In the genomic region with DNA sequence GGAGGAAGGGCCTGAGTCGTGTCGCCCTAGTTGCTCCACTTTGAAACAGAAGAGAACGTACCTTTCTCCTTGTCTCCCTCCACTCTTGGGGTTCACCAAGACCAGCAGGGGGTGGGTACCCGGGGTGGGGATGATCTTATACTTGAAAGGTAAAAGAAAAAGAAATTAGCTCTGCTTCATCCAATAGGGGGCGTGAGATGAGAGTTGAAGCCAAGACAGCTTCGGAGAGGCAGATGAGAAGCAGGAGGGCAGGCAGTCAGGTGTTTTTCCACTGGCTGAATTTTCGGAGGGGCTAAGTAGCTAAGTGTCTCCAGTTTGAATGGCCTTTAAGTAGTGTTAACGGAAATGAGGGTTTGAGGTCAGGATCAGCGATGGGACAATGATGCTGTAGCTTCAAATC, we compare ENCODE assay signal across 11 cellular contexts.
DNase-seq lines count a peak whose midpoint lies in the region; ATAC-seq and TF ChIP-seq lines count a peak whose summit lies in the region.
"Had no signal": no experiment of that assay in that cellular context is flagged by ENCODE, and none has a peak within 500 bp of the region (broad histone marks: within the 10 kb centered on the region; RNA-seq: fewer than 3 reads in every experiment).

No MANE protein-coding gene starts in this region.

- H3K27me3 ChIP-seq in endodermal cell (ENCODE audit: control insufficient read depth, insufficient read depth, low read length, poor library complexity, severe bottlenecking): no peaks in the 10 kb centered on the region

- H3K27me3 Mint-ChIP-seq in endodermal cell (ENCODE audit: insufficient read depth): peaks cover 24% of the 10 kb centered on the region
- H3K27me3 Mint-ChIP-seq in type B pancreatic cell: peaks cover 42% of the 10 kb centered on the region

- H3K4me3 Mint-ChIP-seq in endodermal cell (no peak overlapping the region), type B pancreatic cell (no peak overlapping the region)

- H3K4me1 ChIP-seq in endodermal cell (ENCODE audit: control insufficient read depth, insufficient read depth, low read length): no peaks in the 10 kb centered on the region

- intact Hi-C loops in cardiac septum (cut with DNase I): no loop called here
- intact Hi-C loops in Right ventricle myocardium superior (cut with DNase I): no loop called here

- TF ChIP-seq CTCF in endodermal cell (conservative IDR thresholded peaks at IDR 0.05) (peak; percentile 74), type B pancreatic cell (conservative IDR thresholded peaks at IDR 0.05) (peak; percentile 45)

- H3K27ac Mint-ChIP-seq in endodermal cell (no peak overlapping the region), type B pancreatic cell (no peak overlapping the region)

- H3K9me3 Mint-ChIP-seq in endodermal cell (no peaks in the 10 kb centered on the region), type B pancreatic cell (no peaks in the 10 kb centered on the region)

- no peaks in the 10 kb centered on the region for H3K9me3 ChIP-seq in endodermal cell (ENCODE audit: control insufficient read depth, low read length)

- WGBS in endodermal cell (ENCODE audit: insufficient coverage in 1 of 2, insufficient read length in 1 of 2), 2 experiments: 54 to 62% methylated on average over 5 to 9 of the region's 9 CpGs

- peak; percentile 47 for DNase-seq in cardiac septum (ENCODE audit: low spot score)
- no peak for DNase-seq in Right ventricle myocardium superior
- peak; percentile 19 for DNase-seq in NCI-H1092 treated with DMSO at 0.1 percent for 48 hours (lab: John Stamatoyannopoulos, UW)
- DNase-seq in endodermal cell: peak; percentile 76
- DNase-seq in type B pancreatic cell (ENCODE audit: extremely low spot score, unreplicated experiment): no peak
- DNase-seq in hippocampal formation (lab: John Stamatoyannopoulos, UW): no peak
- no peak for DNase-seq in stimulated activated CD4-positive, alpha-beta T cell treated with anti-CD3 and anti-CD28 coated beads, Interleukin-4, amount 100 ng/mL, for 1 hour
- DNase-seq: occipital lobe; SIG-M5; stimulated activated CD4-positive, alpha-beta T cell treated with anti-CD3 and anti-CD28 coated beads, Interleukin-4, amount 100 ng/mL, for 24 hours had no signal

- no peaks in the 10 kb centered on the region for H3K36me3 ChIP-seq in endodermal cell (ENCODE audit: control insufficient read depth, insufficient read depth, low read length)

- H3K36me3 Mint-ChIP-seq in endodermal cell (ENCODE audit: low read depth) (no peaks in the 10 kb centered on the region), type B pancreatic cell (peaks cover 6% of the 10 kb centered on the region)

- ATAC-seq in Right ventricle myocardium superior (ENCODE audit: poor library complexity) (no peak), HG02571 (IDR thresholded peaks at IDR 0.05; ENCODE audit: unreplicated experiment) (no peak)

- no peak overlapping the region for H3K27ac ChIP-seq in endodermal cell (ENCODE audit: low read depth, low read length)

- H3K4me1 Mint-ChIP-seq in endodermal cell (peaks cover 10% of the 10 kb centered on the region), type B pancreatic cell (ENCODE audit: unreplicated experiment) (peaks cover 17% of the 10 kb centered on the region)

- no peak overlapping the region for H3K9ac ChIP-seq in endodermal cell (ENCODE audit: extremely low read depth, low read length, poor library complexity, severe bottlenecking)

- H3K4me3 ChIP-seq in endodermal cell (ENCODE audit: low read length): no peak overlapping the region

Comparison
In these comparisons a context has a peak if more than half of its experiments do, and no peak if none do; other contexts are left out.
1. DNase-seq: peak in cardiac septum (single experiment), NCI-H1092 treated with DMSO at 0.1 percent for 48 hours (single experiment) and endodermal cell (single experiment); none in Right ventricle myocardium superior (single experiment), type B pancreatic cell (single experiment), hippocampal formation (0 of 2) and stimulated activated CD4-positive, alpha-beta T cell treated with anti-CD3 and anti-CD28 coated beads, Interleukin-4, amount 100 ng/mL, for 1 hour (single experiment).